In the genomic region with DNA sequence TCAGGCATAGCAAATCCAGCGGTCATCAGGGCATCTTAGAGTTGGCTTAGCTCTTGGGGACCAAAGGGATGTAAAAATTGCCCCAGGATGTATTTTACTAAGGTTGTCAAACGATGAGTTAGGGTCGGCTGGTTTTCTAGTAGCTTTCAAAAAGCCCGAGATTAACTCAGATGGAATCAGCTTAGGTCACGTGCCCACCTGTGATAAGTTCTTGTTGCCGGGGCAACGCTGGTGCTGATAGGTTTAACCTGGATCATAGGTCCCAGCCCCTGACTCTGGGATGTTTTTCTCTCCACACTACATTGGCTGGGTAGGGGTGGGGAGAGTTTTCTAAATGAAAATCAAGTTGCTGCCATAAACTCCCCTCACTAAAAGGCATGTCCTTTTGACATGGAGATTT, we compare ENCODE assay signal across 29 cellular contexts.
"Had no signal": no experiment of that assay in that cellular context is flagged by ENCODE, and none has a peak within 500 bp of the region (broad histone marks: within the 10 kb centered on the region; RNA-seq: fewer than 3 reads in every experiment).

No MANE protein-coding gene starts in this region.

- H3K27ac ChIP-seq: adrenal gland, body of pancreas, brain microvascular endothelial cell, breast epithelium, VCaP had no signal

- H3K27me3 ChIP-seq: adrenal gland, body of pancreas, breast epithelium had no signal

- DNase-seq: activated CD4-positive, alpha-beta memory T cell treated with anti-CD3 and anti-CD28 coated beads, Interleukin-2, amount 10 ng/mL, durations not matched to agents 7 days and 5 days; activated CD4-positive, alpha-beta T cell treated with anti-CD3 and anti-CD28 coated beads for 1 hour; activated CD4-positive, alpha-beta T cell treated with anti-CD3 and anti-CD28 coated beads for 36 hours; activated CD4-positive, alpha-beta T cell treated with anti-CD3 and anti-CD28 coated beads for 48 hours; activated CD4-positive, alpha-beta T cell treated with anti-CD3 and anti-CD28 coated beads, Interleukin-2, amount 10 ng/mL, durations not matched to agents 7 days and 5 days; activated CD4-positive, alpha-beta T cell treated with anti-CD3 and anti-CD28 coated beads, Interleukin-2, amount 50 U/mL, for 48 hours; activated CD4-positive, CD25-positive, alpha-beta regulatory T cell; activated CD8-positive, alpha-beta memory T cell treated with anti-CD3 and anti-CD28 coated beads for 24 hours; activated CD8-positive, alpha-beta memory T cell treated with anti-CD3 and anti-CD28 coated beads, Interleukin-2, amount 10 ng/mL, durations not matched to agents 7 days and 5 days; activated CD8-positive, alpha-beta memory T cell treated with anti-CD3 and anti-CD28 coated beads, Interleukin-2, amount 50 U/mL, for 48 hours; activated CD8-positive, alpha-beta T cell treated with anti-CD3 and anti-CD28 coated beads, Interleukin-2, amount 10 ng/mL, durations not matched to agents 7 days and 5 days; activated effector memory CD4-positive, alpha-beta T cell treated with Interleukin-2 at 50 U/mL for 16 hours; activated gamma-delta T cell; activated naive CD4-positive, alpha-beta T cell; activated naive CD4-positive, alpha-beta T cell treated with anti-CD3 and anti-CD28 coated beads for 36 hours; activated naive CD4-positive, alpha-beta T cell treated with anti-CD3 and anti-CD28 coated beads, Interleukin-2, amount 50 U/mL, for 16 hours; activated naive CD8-positive, alpha-beta T cell treated with anti-CD3 and anti-CD28 coated beads for 36 hours; activated T-cell treated with anti-CD3 and anti-CD28 coated beads, Interleukin-2, amount 50 U/mL, for 24 hours; activated T-cell treated with anti-CD3 and anti-CD28 coated beads, Interleukin-2, amount 50 U/mL, for 48 hours; adrenal gland; amniotic stem cell; aorta; body of pancreas; brain microvascular endothelial cell; central memory CD4-positive, alpha-beta T cell; T-helper 17 cell; T-helper 9 cell had no signal

- H3K9me3 ChIP-seq: adrenal gland, body of pancreas, breast epithelium had no signal

- H3K36me3 ChIP-seq: adrenal gland, brain microvascular endothelial cell, breast epithelium had no signal

- H3K4me3 ChIP-seq: adrenal gland, body of pancreas, breast epithelium had no signal
